In the genomic region with DNA sequence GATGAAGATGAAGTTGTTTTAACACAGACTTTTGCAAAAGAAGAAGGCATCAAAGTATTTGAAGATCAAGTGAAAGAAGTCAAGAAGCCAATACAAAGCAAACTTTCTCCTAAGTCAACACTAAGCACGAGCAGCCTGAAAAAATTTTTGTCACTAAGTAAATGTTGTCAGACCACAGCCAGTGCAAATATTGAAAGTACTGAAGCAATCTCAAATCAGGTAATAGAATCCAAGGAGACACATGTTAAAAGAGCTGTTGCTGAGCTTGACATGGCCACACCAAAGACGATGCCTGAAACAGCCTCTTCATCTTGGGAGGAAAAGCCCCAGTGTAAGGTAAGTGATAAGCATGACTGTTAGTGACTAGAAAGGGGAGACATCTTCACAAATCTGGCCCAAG, we compare ENCODE assay signal across 1 cellular context.
A peak's percentile ranks its signal among the peaks of the same experiment; 100 is the strongest.
TF ChIP-seq lines count a peak whose summit lies in the region.

No MANE protein-coding gene starts in this region.

TF ChIP-seq in HepG2, 621 proteins besides CTCF, POLR2A, EP300 and RAD21 (continued from another document and continues in another):
- TF ChIP-seq, protein P1, sequence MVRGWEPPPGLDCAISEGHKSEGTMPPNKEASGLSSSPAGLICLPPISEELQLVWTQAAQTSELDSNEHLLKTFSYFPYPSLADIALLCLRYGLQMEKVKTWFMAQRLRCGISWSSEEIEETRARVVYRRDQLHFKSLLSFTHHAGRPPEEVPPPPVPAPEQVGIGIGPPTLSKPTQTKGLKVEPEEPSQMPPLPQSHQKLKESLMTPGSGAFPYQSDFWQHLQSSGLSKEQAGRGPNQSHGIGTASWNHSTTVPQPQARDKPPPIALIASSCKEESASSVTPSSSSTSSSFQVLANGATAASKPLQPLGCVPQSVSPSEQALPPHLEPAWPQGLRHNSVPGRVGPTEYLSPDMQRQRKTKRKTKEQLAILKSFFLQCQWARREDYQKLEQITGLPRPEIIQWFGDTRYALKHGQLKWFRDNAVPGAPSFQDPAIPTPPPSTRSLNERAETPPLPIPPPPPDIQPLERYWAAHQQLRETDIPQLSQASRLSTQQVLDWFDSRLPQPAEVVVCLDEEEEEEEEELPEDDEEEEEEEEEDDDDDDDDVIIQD (CRISPR knock-in tag; IDR thresholded peaks at IDR 0.05; ENCODE audit: low read depth): peak; percentile 86; the same call in 1 of the 2 replicates
- TF ChIP-seq GABPA (IDR thresholded peaks at IDR 0.05; ENCODE audit: low read depth, low read length) (no peak), GABPA (CRISPR knock-in tag; IDR thresholded peaks at IDR 0.05; ENCODE audit: low read depth) (no peak), SYNCRIP (IDR thresholded peaks at IDR 0.05; ENCODE audit: insufficient read depth, low read depth, low read length) (no peak), DR1 (CRISPR knock-in tag; IDR thresholded peaks at IDR 0.05) (no peak), ZBTB8A (CRISPR knock-in tag; IDR thresholded peaks at IDR 0.05; ENCODE audit: borderline replicate concordance, low read depth) (no peak), KLF15 (CRISPR knock-in tag; IDR thresholded peaks at IDR 0.05; ENCODE audit: borderline replicate concordance) (no peak), PCBP1 (IDR thresholded peaks at IDR 0.05; ENCODE audit: borderline replicate concordance, low read depth, low read length) (no peak), ZNF354B (CRISPR knock-in tag; IDR thresholded peaks at IDR 0.05) (no peak), FOXA3 (CRISPR knock-in tag; IDR thresholded peaks at IDR 0.05) (peak; percentile 98), POGZ (CRISPR knock-in tag; IDR thresholded peaks at IDR 0.05) (peak; percentile 77), CEBPG (CRISPR knock-in tag; IDR thresholded peaks at IDR 0.05) (peak; percentile 85), ZFX (CRISPR knock-in tag; IDR thresholded peaks at IDR 0.05; ENCODE audit: low read depth) (no peak), NKX3-1 (CRISPR knock-in tag; IDR thresholded peaks at IDR 0.05) (0 out of 2 replicates have a peak, but pooled peaks have one; percentile 50), RFX1 (IDR thresholded peaks at IDR 0.05) (no peak), ZNF780A (CRISPR knock-in tag; IDR thresholded peaks at IDR 0.05) (0 out of 2 replicates have a peak, but pooled peaks have one; percentile 23), SMYD3 (CRISPR knock-in tag; IDR thresholded peaks at IDR 0.05) (0 out of 2 replicates have a peak, but pooled peaks have one; percentile 25), KAT8 (CRISPR knock-in tag; IDR thresholded peaks at IDR 0.05) (peak; percentile 79), DPF2 (CRISPR knock-in tag; IDR thresholded peaks at IDR 0.05; ENCODE audit: borderline replicate concordance, low read depth) (peak; percentile 85), ZNF563 (CRISPR knock-in tag; IDR thresholded peaks at IDR 0.05) (no peak), SATB2 (CRISPR knock-in tag; IDR thresholded peaks at IDR 0.05) (no peak), PLRG1 (conservative IDR thresholded peaks at IDR 0.05) (no peak), JARID2 (CRISPR knock-in tag; IDR thresholded peaks at IDR 0.05; ENCODE audit: insufficient replicate concordance) (no peak), NCOA1 (CRISPR knock-in tag; IDR thresholded peaks at IDR 0.05) (no peak), NFE2 (CRISPR knock-in tag; IDR thresholded peaks at IDR 0.05) (no peak), CBX1 (IDR thresholded peaks at IDR 0.05; ENCODE audit: low read depth) (no peak), ZMAT3 (CRISPR knock-in tag; conservative IDR thresholded peaks at IDR 0.05) (no peak), SP2 (CRISPR knock-in tag; IDR thresholded peaks at IDR 0.05) (no peak), ZNF781 (CRISPR knock-in tag; IDR thresholded peaks at IDR 0.05; ENCODE audit: borderline replicate concordance, not compliant biosample characterization) (no peak), ZNF3 (CRISPR knock-in tag; IDR thresholded peaks at IDR 0.05) (0 out of 2 replicates have a peak, but pooled peaks have one; percentile 40), PHF8 (CRISPR knock-in tag; IDR thresholded peaks at IDR 0.05) (no peak)
- TF ChIP-seq, protein P2, sequence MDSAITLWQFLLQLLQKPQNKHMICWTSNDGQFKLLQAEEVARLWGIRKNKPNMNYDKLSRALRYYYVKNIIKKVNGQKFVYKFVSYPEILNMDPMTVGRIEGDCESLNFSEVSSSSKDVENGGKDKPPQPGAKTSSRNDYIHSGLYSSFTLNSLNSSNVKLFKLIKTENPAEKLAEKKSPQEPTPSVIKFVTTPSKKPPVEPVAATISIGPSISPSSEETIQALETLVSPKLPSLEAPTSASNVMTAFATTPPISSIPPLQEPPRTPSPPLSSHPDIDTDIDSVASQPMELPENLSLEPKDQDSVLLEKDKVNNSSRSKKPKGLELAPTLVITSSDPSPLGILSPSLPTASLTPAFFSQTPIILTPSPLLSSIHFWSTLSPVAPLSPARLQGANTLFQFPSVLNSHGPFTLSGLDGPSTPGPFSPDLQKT (CRISPR knock-in tag; IDR thresholded peaks at IDR 0.05; ENCODE audit: borderline replicate concordance): no peak
- TF ChIP-seq, protein P3, sequence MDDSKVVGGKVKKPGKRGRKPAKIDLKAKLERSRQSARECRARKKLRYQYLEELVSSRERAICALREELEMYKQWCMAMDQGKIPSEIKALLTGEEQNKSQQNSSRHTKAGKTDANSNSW (CRISPR knock-in tag; IDR thresholded peaks at IDR 0.05; ENCODE audit: borderline replicate concordance): no peak
- TF ChIP-seq, protein P4, sequence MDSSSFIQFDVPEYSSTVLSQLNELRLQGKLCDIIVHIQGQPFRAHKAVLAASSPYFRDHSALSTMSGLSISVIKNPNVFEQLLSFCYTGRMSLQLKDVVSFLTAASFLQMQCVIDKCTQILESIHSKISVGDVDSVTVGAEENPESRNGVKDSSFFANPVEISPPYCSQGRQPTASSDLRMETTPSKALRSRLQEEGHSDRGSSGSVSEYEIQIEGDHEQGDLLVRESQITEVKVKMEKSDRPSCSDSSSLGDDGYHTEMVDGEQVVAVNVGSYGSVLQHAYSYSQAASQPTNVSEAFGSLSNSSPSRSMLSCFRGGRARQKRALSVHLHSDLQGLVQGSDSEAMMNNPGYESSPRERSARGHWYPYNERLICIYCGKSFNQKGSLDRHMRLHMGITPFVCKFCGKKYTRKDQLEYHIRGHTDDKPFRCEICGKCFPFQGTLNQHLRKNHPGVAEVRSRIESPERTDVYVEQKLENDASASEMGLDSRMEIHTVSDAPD (CRISPR knock-in tag; IDR thresholded peaks at IDR 0.05): no peak; the same call in 1 of the 2 replicates
- TF ChIP-seq, protein P5, sequence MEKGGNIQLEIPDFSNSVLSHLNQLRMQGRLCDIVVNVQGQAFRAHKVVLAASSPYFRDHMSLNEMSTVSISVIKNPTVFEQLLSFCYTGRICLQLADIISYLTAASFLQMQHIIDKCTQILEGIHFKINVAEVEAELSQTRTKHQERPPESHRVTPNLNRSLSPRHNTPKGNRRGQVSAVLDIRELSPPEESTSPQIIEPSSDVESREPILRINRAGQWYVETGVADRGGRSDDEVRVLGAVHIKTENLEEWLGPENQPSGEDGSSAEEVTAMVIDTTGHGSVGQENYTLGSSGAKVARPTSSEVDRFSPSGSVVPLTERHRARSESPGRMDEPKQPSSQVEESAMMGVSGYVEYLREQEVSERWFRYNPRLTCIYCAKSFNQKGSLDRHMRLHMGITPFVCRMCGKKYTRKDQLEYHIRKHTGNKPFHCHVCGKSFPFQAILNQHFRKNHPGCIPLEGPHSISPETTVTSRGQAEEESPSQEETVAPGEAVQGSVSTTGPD (CRISPR knock-in tag; IDR thresholded peaks at IDR 0.05): no peak
- TF ChIP-seq, protein P6, sequence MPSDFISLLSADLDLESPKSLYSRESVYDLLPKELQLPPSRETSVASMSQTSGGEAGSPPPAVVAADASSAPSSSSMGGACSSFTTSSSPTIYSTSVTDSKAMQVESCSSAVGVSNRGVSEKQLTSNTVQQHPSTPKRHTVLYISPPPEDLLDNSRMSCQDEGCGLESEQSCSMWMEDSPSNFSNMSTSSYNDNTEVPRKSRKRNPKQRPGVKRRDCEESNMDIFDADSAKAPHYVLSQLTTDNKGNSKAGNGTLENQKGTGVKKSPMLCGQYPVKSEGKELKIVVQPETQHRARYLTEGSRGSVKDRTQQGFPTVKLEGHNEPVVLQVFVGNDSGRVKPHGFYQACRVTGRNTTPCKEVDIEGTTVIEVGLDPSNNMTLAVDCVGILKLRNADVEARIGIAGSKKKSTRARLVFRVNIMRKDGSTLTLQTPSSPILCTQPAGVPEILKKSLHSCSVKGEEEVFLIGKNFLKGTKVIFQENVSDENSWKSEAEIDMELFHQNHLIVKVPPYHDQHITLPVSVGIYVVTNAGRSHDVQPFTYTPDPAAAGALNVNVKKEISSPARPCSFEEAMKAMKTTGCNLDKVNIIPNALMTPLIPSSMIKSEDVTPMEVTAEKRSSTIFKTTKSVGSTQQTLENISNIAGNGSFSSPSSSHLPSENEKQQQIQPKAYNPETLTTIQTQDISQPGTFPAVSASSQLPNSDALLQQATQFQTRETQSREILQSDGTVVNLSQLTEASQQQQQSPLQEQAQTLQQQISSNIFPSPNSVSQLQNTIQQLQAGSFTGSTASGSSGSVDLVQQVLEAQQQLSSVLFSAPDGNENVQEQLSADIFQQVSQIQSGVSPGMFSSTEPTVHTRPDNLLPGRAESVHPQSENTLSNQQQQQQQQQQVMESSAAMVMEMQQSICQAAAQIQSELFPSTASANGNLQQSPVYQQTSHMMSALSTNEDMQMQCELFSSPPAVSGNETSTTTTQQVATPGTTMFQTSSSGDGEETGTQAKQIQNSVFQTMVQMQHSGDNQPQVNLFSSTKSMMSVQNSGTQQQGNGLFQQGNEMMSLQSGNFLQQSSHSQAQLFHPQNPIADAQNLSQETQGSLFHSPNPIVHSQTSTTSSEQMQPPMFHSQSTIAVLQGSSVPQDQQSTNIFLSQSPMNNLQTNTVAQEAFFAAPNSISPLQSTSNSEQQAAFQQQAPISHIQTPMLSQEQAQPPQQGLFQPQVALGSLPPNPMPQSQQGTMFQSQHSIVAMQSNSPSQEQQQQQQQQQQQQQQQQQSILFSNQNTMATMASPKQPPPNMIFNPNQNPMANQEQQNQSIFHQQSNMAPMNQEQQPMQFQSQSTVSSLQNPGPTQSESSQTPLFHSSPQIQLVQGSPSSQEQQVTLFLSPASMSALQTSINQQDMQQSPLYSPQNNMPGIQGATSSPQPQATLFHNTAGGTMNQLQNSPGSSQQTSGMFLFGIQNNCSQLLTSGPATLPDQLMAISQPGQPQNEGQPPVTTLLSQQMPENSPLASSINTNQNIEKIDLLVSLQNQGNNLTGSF (CRISPR knock-in tag; IDR thresholded peaks at IDR 0.05): no peak
- TF ChIP-seq, protein P7, sequence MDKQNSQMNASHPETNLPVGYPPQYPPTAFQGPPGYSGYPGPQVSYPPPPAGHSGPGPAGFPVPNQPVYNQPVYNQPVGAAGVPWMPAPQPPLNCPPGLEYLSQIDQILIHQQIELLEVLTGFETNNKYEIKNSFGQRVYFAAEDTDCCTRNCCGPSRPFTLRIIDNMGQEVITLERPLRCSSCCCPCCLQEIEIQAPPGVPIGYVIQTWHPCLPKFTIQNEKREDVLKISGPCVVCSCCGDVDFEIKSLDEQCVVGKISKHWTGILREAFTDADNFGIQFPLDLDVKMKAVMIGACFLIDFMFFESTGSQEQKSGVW (CRISPR knock-in tag; IDR thresholded peaks at IDR 0.05; ENCODE audit: borderline replicate concordance): no peak
- TF ChIP-seq, protein P8, sequence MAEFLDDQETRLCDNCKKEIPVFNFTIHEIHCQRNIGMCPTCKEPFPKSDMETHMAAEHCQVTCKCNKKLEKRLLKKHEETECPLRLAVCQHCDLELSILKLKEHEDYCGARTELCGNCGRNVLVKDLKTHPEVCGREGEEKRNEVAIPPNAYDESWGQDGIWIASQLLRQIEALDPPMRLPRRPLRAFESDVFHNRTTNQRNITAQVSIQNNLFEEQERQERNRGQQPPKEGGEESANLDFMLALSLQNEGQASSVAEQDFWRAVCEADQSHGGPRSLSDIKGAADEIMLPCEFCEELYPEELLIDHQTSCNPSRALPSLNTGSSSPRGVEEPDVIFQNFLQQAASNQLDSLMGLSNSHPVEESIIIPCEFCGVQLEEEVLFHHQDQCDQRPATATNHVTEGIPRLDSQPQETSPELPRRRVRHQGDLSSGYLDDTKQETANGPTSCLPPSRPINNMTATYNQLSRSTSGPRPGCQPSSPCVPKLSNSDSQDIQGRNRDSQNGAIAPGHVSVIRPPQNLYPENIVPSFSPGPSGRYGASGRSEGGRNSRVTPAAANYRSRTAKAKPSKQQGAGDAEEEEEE (CRISPR knock-in tag; IDR thresholded peaks at IDR 0.05; ENCODE audit: borderline replicate concordance): no peak
- TF ChIP-seq, protein P9, sequence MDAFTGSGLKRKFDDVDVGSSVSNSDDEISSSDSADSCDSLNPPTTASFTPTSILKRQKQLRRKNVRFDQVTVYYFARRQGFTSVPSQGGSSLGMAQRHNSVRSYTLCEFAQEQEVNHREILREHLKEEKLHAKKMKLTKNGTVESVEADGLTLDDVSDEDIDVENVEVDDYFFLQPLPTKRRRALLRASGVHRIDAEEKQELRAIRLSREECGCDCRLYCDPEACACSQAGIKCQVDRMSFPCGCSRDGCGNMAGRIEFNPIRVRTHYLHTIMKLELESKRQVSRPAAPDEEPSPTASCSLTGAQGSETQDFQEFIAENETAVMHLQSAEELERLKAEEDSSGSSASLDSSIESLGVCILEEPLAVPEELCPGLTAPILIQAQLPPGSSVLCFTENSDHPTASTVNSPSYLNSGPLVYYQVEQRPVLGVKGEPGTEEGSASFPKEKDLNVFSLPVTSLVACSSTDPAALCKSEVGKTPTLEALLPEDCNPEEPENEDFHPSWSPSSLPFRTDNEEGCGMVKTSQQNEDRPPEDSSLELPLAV (CRISPR knock-in tag; conservative IDR thresholded peaks at IDR 0.05; ENCODE audit: low read depth): no peak
- TF ChIP-seq, protein P10, sequence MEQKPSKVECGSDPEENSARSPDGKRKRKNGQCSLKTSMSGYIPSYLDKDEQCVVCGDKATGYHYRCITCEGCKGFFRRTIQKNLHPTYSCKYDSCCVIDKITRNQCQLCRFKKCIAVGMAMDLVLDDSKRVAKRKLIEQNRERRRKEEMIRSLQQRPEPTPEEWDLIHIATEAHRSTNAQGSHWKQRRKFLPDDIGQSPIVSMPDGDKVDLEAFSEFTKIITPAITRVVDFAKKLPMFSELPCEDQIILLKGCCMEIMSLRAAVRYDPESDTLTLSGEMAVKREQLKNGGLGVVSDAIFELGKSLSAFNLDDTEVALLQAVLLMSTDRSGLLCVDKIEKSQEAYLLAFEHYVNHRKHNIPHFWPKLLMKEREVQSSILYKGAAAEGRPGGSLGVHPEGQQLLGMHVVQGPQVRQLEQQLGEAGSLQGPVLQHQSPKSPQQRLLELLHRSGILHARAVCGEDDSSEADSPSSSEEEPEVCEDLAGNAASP (CRISPR knock-in tag; IDR thresholded peaks at IDR 0.05; ENCODE audit: borderline replicate concordance): peak; percentile 67; the same call in 1 of the 2 replicates
